8 cellular contexts compared by ENCODE assay signal in genomic region chr10:1048732-1049424, GRCh38. TPM values are rescaled to one million over a fixed set of nuclear protein-coding genes. Genes with fewer than 3 reads are reported as not detected.
DNase-seq lines count a peak whose midpoint lies in the region; ATAC-seq and TF ChIP-seq lines count a peak whose summit lies in the region.

IDI1 (minus strand) TSS chr10:1049119; CDS start chr10:1049003, 116 bp downstream.

- H3K4me1 Mint-ChIP-seq in activated CD4-positive, alpha-beta T cell treated with anti-CD3 and anti-CD28 coated beads, Interleukin-2, amount 10 ng/mL, durations not matched to agents 24 days and 14 days = peaks cover 55% of the 10 kb centered on the region

- H3K4me3 ChIP-seq in colonic mucosa = peak within 1 kb of the TSS; percentile 88

- no peaks in the 10 kb centered on the region for H3K9me3 ChIP-seq in colonic mucosa

- no peaks in the 10 kb centered on the region for H3K27me3 ChIP-seq in colonic mucosa
- H3K27me3 ChIP-seq in layer of hippocampus (ENCODE audit: control insufficient read depth, insufficient read depth, low read length) = no peaks in the 10 kb centered on the region

- intact Hi-C loops in activated CD4-positive, alpha-beta T cell treated with anti-CD3 and anti-CD28 coated beads, Interleukin-2, amount 10 ng/mL, durations not matched to agents 24 days and 14 days (cut with micrococcal nuclease) = loop anchor here (1.0 to 2.0 kb wide), 5 partner anchors 7 to 118 kb away; partner anchors contain the start of genes GTPBP4, LARP4B and WDR37
- intact Hi-C loops in colonic mucosa (cut with DNase I) = no loop called here

- peaks cover 67% of the 10 kb centered on the region for H3K36me3 Mint-ChIP-seq in activated CD4-positive, alpha-beta T cell treated with anti-CD3 and anti-CD28 coated beads, Interleukin-2, amount 10 ng/mL, durations not matched to agents 24 days and 14 days (ENCODE audit: low read depth)

- TF ChIP-seq CTCF in colonic mucosa (IDR thresholded peaks at IDR 0.05) = no peak

- H3K27me3 Mint-ChIP-seq in activated CD4-positive, alpha-beta T cell treated with anti-CD3 and anti-CD28 coated beads, Interleukin-2, amount 10 ng/mL, durations not matched to agents 24 days and 14 days = no peaks in the 10 kb centered on the region

- H3K4me3 Mint-ChIP-seq in activated CD4-positive, alpha-beta T cell treated with anti-CD3 and anti-CD28 coated beads, Interleukin-2, amount 10 ng/mL, durations not matched to agents 24 days and 14 days = peak within 1 kb of the TSS; percentile 95

- H3K27ac Mint-ChIP-seq in activated CD4-positive, alpha-beta T cell treated with anti-CD3 and anti-CD28 coated beads, Interleukin-2, amount 10 ng/mL, durations not matched to agents 24 days and 14 days = peak within 1 kb of the TSS; percentile 95

- ATAC-seq in GM19351 (IDR thresholded peaks at IDR 0.05; ENCODE audit: unreplicated experiment) (peak; percentile 70), HG03520 (IDR thresholded peaks at IDR 0.05; ENCODE audit: unreplicated experiment) (peak; percentile 78)

- H3K4me1 ChIP-seq in colonic mucosa = peaks cover 3% of the 10 kb centered on the region

- no peaks in the 10 kb centered on the region for H3K9me3 Mint-ChIP-seq in activated CD4-positive, alpha-beta T cell treated with anti-CD3 and anti-CD28 coated beads, Interleukin-2, amount 10 ng/mL, durations not matched to agents 24 days and 14 days

- DNase-seq in C1 segment of cervical spinal cord (lab: John Stamatoyannopoulos, UW) (peak; percentile 87 to 100 (median 99)), NCI-H526 treated with DMSO at 0.1 percent for 48 hours (lab: John Stamatoyannopoulos, UW) (peak; percentile 95), colonic mucosa (peak; percentile 96)
- peak; percentile 99 for DNase-seq in activated CD4-positive, alpha-beta T cell treated with anti-CD3 and anti-CD28 coated beads, Interleukin-2, amount 10 ng/mL, durations not matched to agents 24 days and 14 days
- peak; percentile 82 to 93 (median 90) for DNase-seq in stimulated activated CD4-positive, alpha-beta T cell treated with anti-CD3 and anti-CD28 coated beads, Interleukin-1b, Interleukin-23, amount 100 ng/mL, for 24 hours (ENCODE audit: low read depth in 4 of 4, low spot score in 1 of 4)

- peak within 1 kb of the TSS; percentile 85 to 96 for H3K9ac ChIP-seq in colonic mucosa (ENCODE audit: low read depth in 2 of 2, low read length in 2 of 2)

- H3K27ac ChIP-seq in colonic mucosa (peak within 1 kb of the TSS; percentile 99), layer of hippocampus (ENCODE audit: low read depth, low read length) (peak within 1 kb of the TSS; percentile 100)

- H3K36me3 ChIP-seq in colonic mucosa = no peaks in the 10 kb centered on the region

RNA-seq across cellular contexts. Expression of gene IDI1, which starts in this region (rescaled TPM):
- 74.6 and 75.5 TPM in 2 replicates for total RNA-seq in activated CD4-positive, alpha-beta T cell treated with anti-CD3 and anti-CD28 coated beads, Interleukin-2, amount 10 ng/mL, durations not matched to agents 24 days and 14 days
- total RNA-seq in colonic mucosa = 100 to 1,000 TPM in 1 of 2 donors, 10 to 100 TPM in 1; 41.3 to 142 TPM

Comparison
In these comparisons a context has a peak if more than half of its experiments do, and no peak if none do; other contexts are left out.
1. Peak in every context shown above with its lines: DNase-seq, ATAC-seq, H3K4me3 ChIP-seq and H3K27ac ChIP-seq.